ENCODE assay signal across 8 cellular contexts in the genomic region with DNA sequence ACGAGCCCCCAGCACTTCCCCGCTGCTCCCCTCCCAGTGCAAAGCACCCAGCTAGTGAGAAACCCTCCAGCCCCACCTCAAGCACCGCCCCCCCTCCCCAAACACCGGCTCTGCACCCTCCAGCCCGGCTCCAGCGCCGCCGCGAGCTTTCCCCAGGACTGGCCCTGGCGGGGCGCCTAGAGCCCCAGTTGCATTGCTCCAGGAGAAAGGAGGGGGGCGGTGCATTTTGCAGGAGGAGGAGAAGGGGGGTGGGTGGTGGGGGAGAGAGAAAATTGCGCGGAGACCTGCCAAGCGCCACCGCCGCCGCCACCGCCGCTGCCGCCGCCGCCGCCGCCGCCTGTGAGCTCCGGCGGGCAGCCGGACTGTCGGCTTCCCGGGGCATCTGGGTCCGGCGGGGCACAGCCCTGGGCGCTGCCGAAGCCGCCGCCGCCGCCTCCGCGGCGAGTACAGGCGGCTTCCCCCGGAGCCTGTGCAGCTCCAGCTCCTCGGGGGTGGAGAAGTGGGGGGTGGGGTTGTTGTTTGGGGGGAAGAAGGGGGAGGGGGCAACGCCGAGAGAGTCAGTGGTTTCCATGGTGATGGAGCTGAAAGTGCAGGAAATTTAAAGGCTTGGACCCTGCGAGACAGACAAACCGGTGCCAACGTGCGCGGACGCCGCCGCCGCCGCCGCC. TPM values are rescaled to one million over a fixed set of nuclear protein-coding genes. Genes with fewer than 3 reads are reported as not detected.
DNase-seq lines count a peak whose midpoint lies in the region; ATAC-seq, FAIRE-seq and TF ChIP-seq lines count a peak whose summit lies in the region.

A gene (plus strand): TSS at position 627 of the 668 bp plus-strand sequence. CDS start 525 bp downstream, outside the sequence.

- 1 to 2% (median 2%) methylated on average over 43 to 58 of the region's 58 CpGs for WGBS in small intestine, 3 donors

- H3K4me3 ChIP-seq in bronchial epithelial cell (ENCODE audit: low read depth, low read length) (peak within 1 kb of the TSS; percentile 44), small intestine (ENCODE audit: low read depth in 1 of 2, low read length in 2 of 2) (peak within 1 kb of the TSS; percentile 40 to 42)

- peaks cover 60% of the 10 kb centered on the region for H3K27me3 Mint-ChIP-seq in T-helper 17 cell

- H3K27ac ChIP-seq in small intestine (ENCODE audit: low read depth in 1 of 2, low read length in 1 of 2), result no peak within 1 kb of the TSS

- no peak within 1 kb of the TSS for H3K27ac Mint-ChIP-seq in T-helper 17 cell

- H3K4me1 Mint-ChIP-seq in T-helper 17 cell, result peaks cover 15% of the 10 kb centered on the region

- H3K4me1 ChIP-seq in small intestine (ENCODE audit: control insufficient read depth in 2 of 2, insufficient read depth in 1 of 2, low read depth in 1 of 2, low read length in 1 of 2), result peaks cover 0 to 9% of the 10 kb centered on the region in 2 donors

- TF ChIP-seq CTCF in bronchial epithelial cell (IDR thresholded peaks at IDR 0.05; ENCODE audit: insufficient read depth, low read length, severe bottlenecking), result no peak

- DNase-seq in DMS 273 (lab: John Stamatoyannopoulos, UW; ENCODE audit: unreplicated experiment), result peak; percentile 95
- peak; percentile 79 to 83 for DNase-seq in Kasumi-1 (lab: John Stamatoyannopoulos, UW)
- DNase-seq in T-helper 17 cell, result no peak
- DNase-seq in bronchial epithelial cell (ENCODE audit: low read depth), result no peak
- peak; percentile 53 for DNase-seq in iPS-NIHi7 (ENCODE audit: extremely low spot score)
- DNase-seq in small intestine, result no peak

- peak within 1 kb of the TSS; percentile 75 for H3K4me3 Mint-ChIP-seq in T-helper 17 cell

- FAIRE-seq in bronchial epithelial cell (lab: Jason Lieb, UNC), result no peak
- no peak for FAIRE-seq in small intestine (lab: Jason Lieb, UNC)

- peaks cover 2% of the 10 kb centered on the region for H3K36me3 Mint-ChIP-seq in T-helper 17 cell (ENCODE audit: low read depth)

- H3K27me3 ChIP-seq in bronchial epithelial cell (ENCODE audit: control insufficient read depth, insufficient read depth, low read length) (peaks cover 16% of the 10 kb centered on the region), small intestine (ENCODE audit: control insufficient read depth in 2 of 2, insufficient read depth in 2 of 2, low read length in 2 of 2) (peaks cover 11 to 15% of the 10 kb centered on the region in 2 donors)

- H3K9me3 ChIP-seq in T-helper 17 cell (ENCODE audit: control insufficient read depth, low read length, poor library complexity, severe bottlenecking), result no peaks in the 10 kb centered on the region
- H3K9me3 ChIP-seq in small intestine (ENCODE audit: control insufficient read depth, low read depth), result no peaks in the 10 kb centered on the region

- peak; percentile 29 for ATAC-seq in T-helper 17 cell
- ATAC-seq in HG03520 (IDR thresholded peaks at IDR 0.05; ENCODE audit: unreplicated experiment), result no peak
- no peak for ATAC-seq in HG02981 (IDR thresholded peaks at IDR 0.05; ENCODE audit: unreplicated experiment)

- H3K36me3 ChIP-seq in bronchial epithelial cell (ENCODE audit: control insufficient read depth, insufficient read depth, low read length) (no peaks in the 10 kb centered on the region), small intestine (ENCODE audit: control insufficient read depth in 2 of 2, insufficient read depth in 2 of 2, low read length in 2 of 2) (no peaks in the 10 kb centered on the region)

RNA-seq across cellular contexts. Expression of the gene that starts here (rescaled TPM):
- total RNA-seq in T-helper 17 cell (under 1 TPM; 0.23 to 0.37 TPM), bronchial epithelial cell (under 0.01 and 0.26 TPM in 2 replicates)
- polyA plus RNA-seq in small intestine, result under 1 TPM in 1 of 3 donors, not detected in 2; 0.79 TPM

Comparison
In these comparisons a context has a peak if more than half of its experiments do, and no peak if none do; other contexts are left out.
1. Peak in ATAC-seq in T-helper 17 cell; RNA of the gene not detected or under 1 TPM.
2. DNase-seq: peak in DMS 273 (single experiment), Kasumi-1 (2 of 2) and iPS-NIHi7 (single experiment); none in T-helper 17 cell (0 of 3), bronchial epithelial cell (single experiment) and small intestine (single experiment).